Comparison of ENCODE assay signal across 19 cellular contexts in genomic region chr10:48768451-48768766, GRCh38.
A peak's percentile ranks its signal among the peaks of the same experiment; 100 is the strongest.
DNase-seq lines count a peak whose midpoint lies in the region; ATAC-seq and TF ChIP-seq lines count a peak whose summit lies in the region.
"Had no signal": no experiment of that assay in that cellular context is flagged by ENCODE, and none has a peak within 500 bp of the region (broad histone marks: within the 10 kb centered on the region; RNA-seq: fewer than 3 reads in every experiment).

No MANE protein-coding gene starts in this region.

- peaks cover 39% of the 10 kb centered on the region for H3K36me3 Mint-ChIP-seq in memory B cell
- peaks cover 71 to 83% of the 10 kb centered on the region in 2 donors for H3K36me3 Mint-ChIP-seq in stimulated activated naive B cell treated with anti-CD40 and anti-IgM and Interleukin-4, amounts not matched to agents 10 μg/mL and 1 μg/mL and 100 μg/mL, for 72 hours
- H3K36me3 Mint-ChIP-seq: CD8-positive, alpha-beta T cell had no signal

- no peak overlapping the region for H3K27ac ChIP-seq in DND-41 (ENCODE audit: low read length)
- H3K27ac ChIP-seq: 22Rv1; A549; BLaER1 treated with 17β-estradiol and CSF1 and Interleukin-3, amounts not matched to agents 10 nM and 100 nM; C4-2B had no signal

- peaks cover 3% of the 10 kb centered on the region for H3K9me3 Mint-ChIP-seq in memory B cell
- H3K9me3 Mint-ChIP-seq in stimulated activated naive B cell treated with anti-CD40 and anti-IgM and Interleukin-4, amounts not matched to agents 10 μg/mL and 1 μg/mL and 100 μg/mL, for 72 hours, result no peaks in the 10 kb centered on the region
- H3K9me3 Mint-ChIP-seq: CD4-positive, alpha-beta T cell; CD8-positive, alpha-beta T cell had no signal

- ATAC-seq in DND-41 (ENCODE audit: insufficient read depth, low read depth), result 0 out of 3 replicates have a peak, but pooled peaks have one; percentile 27
- no peak for ATAC-seq in memory B cell (ENCODE audit: low read depth)
- ATAC-seq in stimulated activated naive B cell treated with anti-CD40 and anti-IgM and Interleukin-4, amounts not matched to agents 10 μg/mL and 1 μg/mL and 100 μg/mL, for 72 hours (replicated peaks), result no peak
- no peak for ATAC-seq in HG02884 (IDR thresholded peaks at IDR 0.05; ENCODE audit: unreplicated experiment)
- no peak for ATAC-seq in GM18505 (IDR thresholded peaks at IDR 0.05; ENCODE audit: unreplicated experiment)
- ATAC-seq: A549; CD8-positive, alpha-beta T cell had no signal

- TF ChIP-seq POLR2A in GM18505 (IDR thresholded peaks at IDR 0.05; ENCODE audit: borderline replicate concordance, extremely low read depth, insufficient read depth, insufficient read length), result no peak

- peak; percentile 2 for DNase-seq in AG20443 (ENCODE audit: low spot score)
- DNase-seq in DND-41, result no peak
- no peak for DNase-seq in memory B cell (ENCODE audit: low spot score in 2 of 2)
- no peak for DNase-seq in stimulated activated naive B cell treated with anti-CD40 and anti-IgM and Interleukin-4, amounts not matched to agents 10 μg/mL and 1 μg/mL and 100 μg/mL, for 72 hours
- no peak for DNase-seq in SHP77 (lab: John Stamatoyannopoulos, UW)
- no peak for DNase-seq in GM10266 (ENCODE audit: extremely low spot score)
- DNase-seq: Caco-2; Calu3; CD4-positive, alpha-beta T cell; CD8-positive, alpha-beta T cell; DMS79 treated with DMSO at 0.1 percent for 48 hours; EL; GDM1 had no signal

- H3K4me1 ChIP-seq in DND-41 (ENCODE audit: insufficient read depth, low read length), result no peaks in the 10 kb centered on the region
- H3K4me1 ChIP-seq: A549, Caco-2 had no signal

- no peak overlapping the region for H3K4me2 ChIP-seq in DND-41 (ENCODE audit: insufficient read depth, low read length)
- H3K4me2 ChIP-seq: A549; BLaER1 treated with 17β-estradiol and CSF1 and Interleukin-3, amounts not matched to agents 10 nM and 100 nM had no signal

- H3K4me3 Mint-ChIP-seq in memory B cell, result no peak overlapping the region
- H3K4me3 Mint-ChIP-seq in stimulated activated naive B cell treated with anti-CD40 and anti-IgM and Interleukin-4, amounts not matched to agents 10 μg/mL and 1 μg/mL and 100 μg/mL, for 72 hours, result no peak overlapping the region
- H3K4me3 Mint-ChIP-seq: CD4-positive, alpha-beta T cell; CD8-positive, alpha-beta T cell had no signal

- no peaks in the 10 kb centered on the region for H3K27me3 Mint-ChIP-seq in memory B cell
- no peaks in the 10 kb centered on the region for H3K27me3 Mint-ChIP-seq in stimulated activated naive B cell treated with anti-CD40 and anti-IgM and Interleukin-4, amounts not matched to agents 10 μg/mL and 1 μg/mL and 100 μg/mL, for 72 hours
- H3K27me3 Mint-ChIP-seq: CD4-positive, alpha-beta T cell had no signal

- H3K27ac Mint-ChIP-seq in memory B cell, result peak overlapping the region; percentile 46
- H3K27ac Mint-ChIP-seq in stimulated activated naive B cell treated with anti-CD40 and anti-IgM and Interleukin-4, amounts not matched to agents 10 μg/mL and 1 μg/mL and 100 μg/mL, for 72 hours, result peak overlapping the region; percentile 40
- H3K27ac Mint-ChIP-seq: CD4-positive, alpha-beta T cell; CD8-positive, alpha-beta T cell had no signal

- no peak overlapping the region for H2AFZ ChIP-seq in DND-41 (ENCODE audit: low read depth, low read length)

- H3K27me3 ChIP-seq in DND-41 (ENCODE audit: insufficient read depth, low read length, poor library complexity), result no peaks in the 10 kb centered on the region
- H3K27me3 ChIP-seq: BLaER1 treated with 17β-estradiol and CSF1 and Interleukin-3, amounts not matched to agents 10 nM and 100 nM had no signal

- no peak for TF ChIP-seq CTCF in DND-41 (IDR thresholded peaks at IDR 0.05; ENCODE audit: borderline replicate concordance, extremely low read depth, low read length, poor library complexity, severe bottlenecking)
- TF ChIP-seq CTCF in GM10266 (IDR thresholded peaks at IDR 0.05; ENCODE audit: control insufficient read depth, insufficient read depth, low read depth, missing control alignments), result no peak

- H4K20me1 ChIP-seq in DND-41 (ENCODE audit: insufficient read depth, low read length), result no peaks in the 10 kb centered on the region

- no peak overlapping the region for H3K4me3 ChIP-seq in DND-41 (ENCODE audit: low read depth in 1 of 2, low read length in 2 of 2)
- H3K4me3 ChIP-seq: A549; BLaER1 treated with 17β-estradiol and CSF1 and Interleukin-3, amounts not matched to agents 10 nM and 100 nM had no signal

- H3K9me3 ChIP-seq in DND-41 (ENCODE audit: insufficient read depth, low read length, severe bottlenecking), result no peaks in the 10 kb centered on the region
- H3K9me3 ChIP-seq: A549; BLaER1 treated with 17β-estradiol and CSF1 and Interleukin-3, amounts not matched to agents 10 nM and 100 nM; Caco-2 had no signal

- no peaks in the 10 kb centered on the region for H3K36me3 ChIP-seq in DND-41 (ENCODE audit: insufficient read depth, low read length)

- H3K9ac ChIP-seq in DND-41 (ENCODE audit: low read depth, low read length), result no peak overlapping the region
- H3K9ac ChIP-seq: BLaER1 treated with 17β-estradiol and CSF1 and Interleukin-3, amounts not matched to agents 10 nM and 100 nM had no signal

- no peaks in the 10 kb centered on the region for H3K79me2 ChIP-seq in DND-41 (ENCODE audit: insufficient read depth, low read length)

- peaks cover 27% of the 10 kb centered on the region for H3K4me1 Mint-ChIP-seq in memory B cell
- H3K4me1 Mint-ChIP-seq in stimulated activated naive B cell treated with anti-CD40 and anti-IgM and Interleukin-4, amounts not matched to agents 10 μg/mL and 1 μg/mL and 100 μg/mL, for 72 hours, result peaks cover 44 to 75% of the 10 kb centered on the region in 2 donors
